ENCODE assay signal across 1 cellular context in genomic region chr11:116972692-116973091, GRCh38.
TF ChIP-seq lines count a peak whose summit lies in the region.

No MANE protein-coding gene starts in this region.

TF ChIP-seq in H1, 55 proteins besides CTCF, POLR2A, EP300 and RAD21 (continued from another document):
- TF ChIP-seq CHD7 (IDR thresholded peaks at IDR 0.05; ENCODE audit: insufficient replicate concordance, low read length) (no peak), CTBP2 (IDR thresholded peaks at IDR 0.05; ENCODE audit: borderline replicate concordance, insufficient read depth, insufficient read length, low read length) (no peak), RFX5 (IDR thresholded peaks at IDR 0.05; ENCODE audit: borderline replicate concordance, low read depth, low read length) (no peak), SIX5 (IDR thresholded peaks at IDR 0.05; ENCODE audit: low read depth, low read length) (no peak), EZH2 (IDR thresholded peaks at IDR 0.05; ENCODE audit: low read depth, low read length, severe bottlenecking) (no peak), PHF8 (conservative IDR thresholded peaks at IDR 0.05; ENCODE audit: low read depth, low read length) (no peak), HDAC2 (IDR thresholded peaks at IDR 0.05; ENCODE audit: borderline replicate concordance in 1 of 2, low read depth in 2 of 2, low read length in 2 of 2) (no peak), TAF1 (IDR thresholded peaks at IDR 0.05; ENCODE audit: low read depth, low read length) (no peak), MAFK (IDR thresholded peaks at IDR 0.05; ENCODE audit: low read depth, low read length) (no peak), CEBPB (IDR thresholded peaks at IDR 0.05; ENCODE audit: low read depth, low read length) (no peak), ATF3 (IDR thresholded peaks at IDR 0.05; ENCODE audit: insufficient read depth, low read depth, low read length) (no peak), SAP30 (IDR thresholded peaks at IDR 0.05; ENCODE audit: insufficient read depth, insufficient replicate concordance, low read length) (no peak)
